Comparison of ENCODE assay signal across 1 cellular context in genomic region chr10:125707852-125708468, GRCh38.
TF ChIP-seq lines count a peak whose summit lies in the region.

No MANE protein-coding gene starts in this region.

TF ChIP-seq in GM12878, 131 proteins besides CTCF, POLR2A, EP300 and RAD21 (continued from another document):
- no peak for TF ChIP-seq KDM1A (IDR thresholded peaks at IDR 0.05; ENCODE audit: borderline replicate concordance)
- no peak for TF ChIP-seq IRF5 (IDR thresholded peaks at IDR 0.05; ENCODE audit: borderline replicate concordance)
